30 cellular contexts compared by ENCODE assay signal in genomic region chr14:95509512-95509911, GRCh38. TPM values are rescaled to one million over a fixed set of nuclear protein-coding genes. Genes with fewer than 3 reads are reported as not detected.
A peak's percentile ranks its signal among the peaks of the same experiment; 100 is the strongest.
DNase-seq lines count a peak whose midpoint lies in the region; ATAC-seq, FAIRE-seq and TF ChIP-seq lines count a peak whose summit lies in the region.
"Had no signal": no experiment of that assay in that cellular context is flagged by ENCODE, and none has a peak within 500 bp of the region (broad histone marks: within the 10 kb centered on the region; RNA-seq: fewer than 3 reads in every experiment).

No MANE protein-coding gene starts in this region.

- peak overlapping the region in 5 of 7 donors; percentile 2 to 86 (median 79) for H3K27ac Mint-ChIP-seq in CD4-positive, alpha-beta memory T cell
- H3K27ac Mint-ChIP-seq in activated naive CD8-positive, alpha-beta T cell treated with anti-CD3 and anti-CD28 coated beads, Interleukin-2, amount 50 U/mL, for 24 hours = peak overlapping the region; percentile 66
- H3K27ac Mint-ChIP-seq in progenitor cell of endocrine pancreas = no peak overlapping the region
- H3K27ac Mint-ChIP-seq: WTC11 had no signal

- H3K4me3 ChIP-seq in BLaER1 (peak overlapping the region; percentile 89), HepG2 (replicated peaks in 1 of 3; ENCODE audit: insufficient read depth in 1 of 3, low read depth in 2 of 3, low read length in 3 of 3) (no peak overlapping the region)
- no peak overlapping the region for H3K4me3 ChIP-seq in CD4-positive, alpha-beta memory T cell (ENCODE audit: low read length in 2 of 2)
- H3K4me3 ChIP-seq: SK-N-MC had no signal

- H3K4me2 ChIP-seq in BLaER1 (peak overlapping the region; percentile 92), HepG2 (ENCODE audit: low read depth, low read length) (no peak overlapping the region)

- POLR2A ChIA-PET in CD4-positive, alpha-beta memory T cell (lab: Charles Lee; ENCODE audit: partially characterized antibody) = no interaction called here
- POLR2A ChIA-PET in HepG2 (lab: Yijun Ruan, JAX) = no interaction called here

- H3K9me3 Mint-ChIP-seq in CD4-positive, alpha-beta memory T cell = no peaks in the 10 kb centered on the region
- no peaks in the 10 kb centered on the region for H3K9me3 Mint-ChIP-seq in activated naive CD8-positive, alpha-beta T cell treated with anti-CD3 and anti-CD28 coated beads, Interleukin-2, amount 50 U/mL, for 24 hours
- no peaks in the 10 kb centered on the region for H3K9me3 Mint-ChIP-seq in progenitor cell of endocrine pancreas (ENCODE audit: low read depth)
- H3K9me3 Mint-ChIP-seq: activated naive CD4-positive, alpha-beta T cell treated with anti-CD3 and anti-CD28 coated beads, Interleukin-2, amount 10 ng/mL, durations not matched to agents 7 days and 5 days; activated T-cell treated with anti-CD3 and anti-CD28 coated beads, Interleukin-2, amount 50 U/mL, for 4 hours; WTC11 had no signal

- H3K27me3 Mint-ChIP-seq in CD4-positive, alpha-beta memory T cell = no peaks in the 10 kb centered on the region
- no peaks in the 10 kb centered on the region for H3K27me3 Mint-ChIP-seq in activated naive CD8-positive, alpha-beta T cell treated with anti-CD3 and anti-CD28 coated beads, Interleukin-2, amount 50 U/mL, for 24 hours
- peaks cover 31% of the 10 kb centered on the region for H3K27me3 Mint-ChIP-seq in progenitor cell of endocrine pancreas
- H3K27me3 Mint-ChIP-seq: activated naive CD4-positive, alpha-beta T cell treated with anti-CD3 and anti-CD28 coated beads, Interleukin-2, amount 10 ng/mL, durations not matched to agents 7 days and 5 days had no signal

- in situ Hi-C loops in HepG2 (cut with HindIII; ENCODE audit: extremely low pct_ligation_motif_present, low pct_unique_long_range_greater_than_20kb) = no loop called here

- CTCF ChIA-PET in CD4-positive, alpha-beta memory T cell (lab: Charles Lee; ENCODE audit: partially characterized antibody) = interaction anchor here (1.3 to 2.0 kb wide), 3 partner anchors 17 to 50 kb away, joined by 3 to 5 read pairs (median 5); no protein-coding TSS in a partner anchor
- CTCF ChIA-PET in HepG2 (lab: Yijun Ruan, JAX; ENCODE audit: low intra/inter-chr PET ratio, low total read pairs) = no interaction called here

- H3K4me1 Mint-ChIP-seq in CD4-positive, alpha-beta memory T cell = peaks cover 52 to 89% (median 73%) of the 10 kb centered on the region in 4 donors
- H3K4me1 Mint-ChIP-seq in activated naive CD8-positive, alpha-beta T cell treated with anti-CD3 and anti-CD28 coated beads, Interleukin-2, amount 50 U/mL, for 24 hours = peaks cover 82% of the 10 kb centered on the region
- H3K4me1 Mint-ChIP-seq in progenitor cell of endocrine pancreas (ENCODE audit: low read depth) = no peaks in the 10 kb centered on the region
- H3K4me1 Mint-ChIP-seq: WTC11 had no signal

- FAIRE-seq in HepG2 (lab: Jason Lieb, UNC) = no peak
- FAIRE-seq: D721Med, H54 had no signal

- H4K20me1 ChIP-seq in BLaER1 (peaks cover 74% of the 10 kb centered on the region), HepG2 (ENCODE audit: insufficient read depth, low read length) (no peaks in the 10 kb centered on the region)

- intact Hi-C loops in CD4-positive, alpha-beta memory T cell (cut with micrococcal nuclease) = no loop called here
- intact Hi-C loops in sciatic nerve (cut with DNase I) = no loop called here
- intact Hi-C loops in HepG2 (cut with micrococcal nuclease; ENCODE audit: unreplicated experiment) = no loop called here

- H3K79me2 ChIP-seq in HepG2 (ENCODE audit: insufficient read depth, low read length) = peaks cover 20% of the 10 kb centered on the region

- peaks cover 88% of the 10 kb centered on the region for H3K4me1 ChIP-seq in BLaER1
- peaks cover 79% of the 10 kb centered on the region for H3K4me1 ChIP-seq in CD4-positive, alpha-beta memory T cell (ENCODE audit: insufficient read depth, low read length)
- H3K4me1 ChIP-seq in HepG2 (ENCODE audit: insufficient read depth, low read length) = peaks cover 16% of the 10 kb centered on the region

- peak overlapping the region; percentile 90 for H3K27ac ChIP-seq in BLaER1
- H3K27ac ChIP-seq in CD4-positive, alpha-beta memory T cell (ENCODE audit: low read depth, low read length) = no peak overlapping the region
- no peak overlapping the region for H3K27ac ChIP-seq in HepG2 (ENCODE audit: extremely low read length, insufficient read depth, low read length)
- H3K27ac ChIP-seq: epithelial cell of prostate, SK-N-MC had no signal

- H3K36me3 ChIP-seq in BLaER1 = peaks cover 83% of the 10 kb centered on the region
- H3K36me3 ChIP-seq in CD4-positive, alpha-beta memory T cell (ENCODE audit: insufficient read depth, low read length) = peaks cover 13% of the 10 kb centered on the region
- peaks cover 1 to 8% of the 10 kb centered on the region in 2 experiments; a peak in 2 of 5 replicates for H3K36me3 ChIP-seq in HepG2 (replicated peaks in 1 of 2; ENCODE audit: control insufficient read depth in 1 of 2, insufficient read depth in 2 of 2, low read length in 2 of 2)

- TF ChIP-seq EP300 in HepG2 (IDR thresholded peaks at IDR 0.05; ENCODE audit: low read depth in 2 of 2, low read length in 2 of 2) (no peak), HepG2 (CRISPR knock-in tag; IDR thresholded peaks at IDR 0.05; ENCODE audit: borderline replicate concordance) (no peak)

- no peak for TF ChIP-seq RAD21 in HepG2 (CRISPR knock-in tag; IDR thresholded peaks at IDR 0.05)

- DNase-seq in CD4-positive, alpha-beta memory T cell = no peak
- no peak for DNase-seq in activated naive CD8-positive, alpha-beta T cell treated with anti-CD3 and anti-CD28 coated beads, Interleukin-2, amount 50 U/mL, for 24 hours
- DNase-seq in sciatic nerve (ENCODE audit: low spot score) = peak; percentile 30
- no peak for DNase-seq in amniotic stem cell (lab: John Stamatoyannopoulos, UW)
- DNase-seq in progenitor cell of endocrine pancreas (ENCODE audit: low spot score, unreplicated experiment) = no peak
- no peak for DNase-seq in HepG2 (ENCODE audit: low spot score)
- DNase-seq: activated naive CD4-positive, alpha-beta T cell treated with anti-CD3 and anti-CD28 coated beads, Interleukin-2, amount 10 ng/mL, durations not matched to agents 7 days and 5 days; activated T-cell treated with anti-CD3 and anti-CD28 coated beads, Interleukin-2, amount 50 U/mL, for 4 hours; C1 segment of cervical spinal cord; DND-41; effector CD8-positive, alpha-beta T cell; GF-D8; hippocampal formation; KBM-7; NCI-H1105; NCI-H187; NCI-H524; NK-92 treated with Interleukin-12 subunit alpha and Interleukin-12 subunit beta, amount 100 ng/mL, for 24 hours; posterior cingulate gyrus; right cardiac atrium; stimulated activated CD8-positive, alpha-beta memory T cell treated with anti-CD3 and anti-CD28 coated beads, Interleukin-4, amount 100 ng/mL, for 48 hours; T-helper 1 cell; trophoblast cell had no signal

- ATAC-seq in activated naive CD8-positive, alpha-beta T cell treated with anti-CD3 and anti-CD28 coated beads, Interleukin-2, amount 50 U/mL, for 24 hours = no peak
- ATAC-seq in sciatic nerve (no peak), HG02571 (IDR thresholded peaks at IDR 0.05; ENCODE audit: unreplicated experiment) (no peak), HepG2 (no peak)
- ATAC-seq: activated T-cell treated with anti-CD3 and anti-CD28 coated beads, Interleukin-2, amount 50 U/mL, for 4 hours; right cardiac atrium; WTC11 had no signal

- H3K27me3 ChIP-seq in BLaER1 (no peaks in the 10 kb centered on the region), HepG2 (ENCODE audit: control insufficient read depth in 1 of 2, insufficient read depth in 2 of 2, low read length in 2 of 2) (no peaks in the 10 kb centered on the region)
- no peaks in the 10 kb centered on the region for H3K27me3 ChIP-seq in CD4-positive, alpha-beta memory T cell (ENCODE audit: insufficient read depth, low read length)

- TF ChIP-seq CTCF in progenitor cell of endocrine pancreas (IDR thresholded peaks at IDR 0.05; ENCODE audit: unreplicated experiment) = no peak
- TF ChIP-seq CTCF in HepG2 (CRISPR knock-in tag; IDR thresholded peaks at IDR 0.05) = no peak

- no peak overlapping the region for H2AFZ ChIP-seq in HepG2 (ENCODE audit: low read length)

- peaks cover 19 to 39% of the 10 kb centered on the region in 2 donors for H3K36me3 Mint-ChIP-seq in CD4-positive, alpha-beta memory T cell
- peaks cover 19% of the 10 kb centered on the region for H3K36me3 Mint-ChIP-seq in activated naive CD8-positive, alpha-beta T cell treated with anti-CD3 and anti-CD28 coated beads, Interleukin-2, amount 50 U/mL, for 24 hours (ENCODE audit: low read depth)
- H3K36me3 Mint-ChIP-seq in progenitor cell of endocrine pancreas (ENCODE audit: insufficient read depth) = no peaks in the 10 kb centered on the region
- H3K36me3 Mint-ChIP-seq: WTC11 had no signal

- H3K9me3 ChIP-seq in BLaER1 (no peaks in the 10 kb centered on the region), HepG2 (ENCODE audit: low read length) (no peaks in the 10 kb centered on the region)
- no peaks in the 10 kb centered on the region for H3K9me3 ChIP-seq in CD4-positive, alpha-beta memory T cell (ENCODE audit: control insufficient read depth in 1 of 2, low read length in 2 of 2)

- no peak for TF ChIP-seq POLR2A in HepG2 (IDR thresholded peaks at IDR 0.05; ENCODE audit: insufficient read depth in 1 of 2, low read depth in 2 of 2, low read length in 2 of 2)

- peak overlapping the region; percentile 94 for H3K9ac ChIP-seq in BLaER1
- no peak overlapping the region for H3K9ac ChIP-seq in HepG2 (ENCODE audit: insufficient read depth, low read depth, low read length)

- no TSS peak for BruUV-seq in HepG2 (replicated peaks; lab: Mats Ljungman, UMichigan)

- 96% methylated on average over 3 of the region's 6 CpGs for WGBS in HepG2 (ENCODE audit: low lambda C conversion rate)

- H3K4me3 Mint-ChIP-seq in CD4-positive, alpha-beta memory T cell = no peak overlapping the region
- no peak overlapping the region for H3K4me3 Mint-ChIP-seq in activated naive CD8-positive, alpha-beta T cell treated with anti-CD3 and anti-CD28 coated beads, Interleukin-2, amount 50 U/mL, for 24 hours
- no peak overlapping the region for H3K4me3 Mint-ChIP-seq in progenitor cell of endocrine pancreas (ENCODE audit: low read depth)
- H3K4me3 Mint-ChIP-seq: activated naive CD4-positive, alpha-beta T cell treated with anti-CD3 and anti-CD28 coated beads, Interleukin-2, amount 10 ng/mL, durations not matched to agents 7 days and 5 days; activated T-cell treated with anti-CD3 and anti-CD28 coated beads, Interleukin-2, amount 50 U/mL, for 4 hours; WTC11 had no signal

RNA-seq across cellular contexts. Expression of gene SYNE3, which starts 6.9 kb away (rescaled TPM):
- total RNA-seq in CD4-positive, alpha-beta memory T cell = 10 to 100 TPM; 47.7 to 52.2 TPM
- polyA plus RNA-seq in CD4-positive, alpha-beta memory T cell = 1 to 10 TPM; 4.3 to 9.0 TPM
- total RNA-seq in sciatic nerve (75.3 TPM), progenitor cell of endocrine pancreas (0.31 and 0.44 TPM in 2 replicates), HepG2 (2016; rRNA removed; fragmentation: Illumina TruSeq; extraction: Trizol) (7.8 and 9.0 TPM in 2 replicates)
- 2.1 and 2.5 TPM in 2 replicates for total RNA-seq in HepG2 (2016; cell fraction: cytosol; rRNA removed; fragmentation: Illumina TruSeq; extraction: Trizol; ENCODE audit: low read depth)
- total RNA-seq in HepG2 (2016; cell fraction: insoluble cytoplasmic fraction; rRNA removed; fragmentation: Illumina TruSeq; extraction: Trizol) = 6.6 and 8.6 TPM in 2 replicates
- 2.8 and 3.5 TPM in 2 replicates for total RNA-seq in HepG2 (2016; cell fraction: membrane; rRNA removed; fragmentation: Illumina TruSeq; extraction: Trizol)
- total RNA-seq in HepG2 (2016; cell fraction: nucleus; rRNA removed; fragmentation: Illumina TruSeq; extraction: Trizol) = 14.8 and 16.4 TPM in 2 replicates
- 8.0 and 9.3 TPM in 2 replicates for polyA plus RNA-seq in HepG2 (2011; rRNA removed)
- polyA plus RNA-seq in HepG2 (2011; cell fraction: cytosol; rRNA removed) = 3.1 and 3.2 TPM in 2 replicates
- polyA plus RNA-seq in HepG2 (2011; cell fraction: nucleus; rRNA removed) = 32.7 and 44.3 TPM in 2 replicates
- polyA plus RNA-seq in HepG2 (2012) = 3.7 and 4.9 TPM in 2 replicates
- 0.24 and 0.25 TPM in 2 replicates for polyA plus RNA-seq in HepG2 (2016; cell fraction: cytosol; fragmentation: Illumina TruSeq; extraction: Trizol; ENCODE audit: low read depth)
- polyA plus RNA-seq in HepG2 (2016; cell fraction: insoluble cytoplasmic fraction; fragmentation: Illumina TruSeq; extraction: Trizol; ENCODE audit: low read depth) = 2.0 and 2.7 TPM in 2 replicates
- polyA plus RNA-seq in HepG2 (2016; cell fraction: membrane; fragmentation: Illumina TruSeq; extraction: Trizol; ENCODE audit: low read depth) = 0.50 and 0.55 TPM in 2 replicates
- polyA plus RNA-seq in HepG2 (2016; cell fraction: nucleus; fragmentation: Illumina TruSeq; extraction: Trizol; ENCODE audit: insufficient read depth, low read depth) = 10.7 and 10.9 TPM in 2 replicates
- 0.72 and 21.2 TPM in 2 replicates for polyA minus RNA-seq in HepG2 (2011; rRNA and poly(A)+ RNA removed; ENCODE audit: low replicate concordance)
- 6.8 and 8.6 TPM in 2 replicates for polyA minus RNA-seq in HepG2 (2011; cell fraction: cytosol; rRNA and poly(A)+ RNA removed)
- polyA minus RNA-seq in HepG2 (2011; cell fraction: nucleus; rRNA and poly(A)+ RNA removed) = 43.0 and 46.7 TPM in 2 replicates

RNA-seq across cellular contexts. Expression of gene GLRX5, which starts 25.3 kb away (rescaled TPM):
- 10 to 100 TPM; 17.6 to 18.7 TPM for total RNA-seq in CD4-positive, alpha-beta memory T cell
- polyA plus RNA-seq in CD4-positive, alpha-beta memory T cell = 10 to 100 TPM; 60.3 to 74.7 TPM
- total RNA-seq in sciatic nerve = 25.8 TPM
- total RNA-seq in progenitor cell of endocrine pancreas = 53.3 and 54.8 TPM in 2 replicates
- 115 and 122 TPM in 2 replicates for total RNA-seq in HepG2 (2016; rRNA removed; fragmentation: Illumina TruSeq; extraction: Trizol)
- total RNA-seq in HepG2 (2016; cell fraction: cytosol; rRNA removed; fragmentation: Illumina TruSeq; extraction: Trizol; ENCODE audit: low read depth) = 141 and 162 TPM in 2 replicates
- 99.8 and 128 TPM in 2 replicates for total RNA-seq in HepG2 (2016; cell fraction: insoluble cytoplasmic fraction; rRNA removed; fragmentation: Illumina TruSeq; extraction: Trizol)
- 204 and 226 TPM in 2 replicates for total RNA-seq in HepG2 (2016; cell fraction: membrane; rRNA removed; fragmentation: Illumina TruSeq; extraction: Trizol)
- 42.6 and 50.7 TPM in 2 replicates for total RNA-seq in HepG2 (2016; cell fraction: nucleus; rRNA removed; fragmentation: Illumina TruSeq; extraction: Trizol)
- 115 and 146 TPM in 2 replicates for polyA plus RNA-seq in HepG2 (2011; rRNA removed)
- 68.6 and 128 TPM in 2 replicates for polyA plus RNA-seq in HepG2 (2011; cell fraction: cytosol; rRNA removed)
- 20.1 and 32.1 TPM in 2 replicates for polyA plus RNA-seq in HepG2 (2011; cell fraction: nucleus; rRNA removed)
- 136 and 145 TPM in 2 replicates for polyA plus RNA-seq in HepG2 (2012)
- polyA plus RNA-seq in HepG2 (2016; cell fraction: cytosol; fragmentation: Illumina TruSeq; extraction: Trizol; ENCODE audit: low read depth) = 197 and 237 TPM in 2 replicates
- 161 and 168 TPM in 2 replicates for polyA plus RNA-seq in HepG2 (2016; cell fraction: insoluble cytoplasmic fraction; fragmentation: Illumina TruSeq; extraction: Trizol; ENCODE audit: low read depth)
- polyA plus RNA-seq in HepG2 (2016; cell fraction: membrane; fragmentation: Illumina TruSeq; extraction: Trizol; ENCODE audit: low read depth) = 243 and 290 TPM in 2 replicates
- polyA plus RNA-seq in HepG2 (2016; cell fraction: nucleus; fragmentation: Illumina TruSeq; extraction: Trizol; ENCODE audit: insufficient read depth, low read depth) = 104 and 106 TPM in 2 replicates
- polyA minus RNA-seq in HepG2 (2011; rRNA and poly(A)+ RNA removed; ENCODE audit: low replicate concordance) = 17.9 and 35.5 TPM in 2 replicates
- 42.3 and 45.6 TPM in 2 replicates for polyA minus RNA-seq in HepG2 (2011; cell fraction: cytosol; rRNA and poly(A)+ RNA removed)
- 15.8 and 23.1 TPM in 2 replicates for polyA minus RNA-seq in HepG2 (2011; cell fraction: nucleus; rRNA and poly(A)+ RNA removed)
